In the genomic region with DNA sequence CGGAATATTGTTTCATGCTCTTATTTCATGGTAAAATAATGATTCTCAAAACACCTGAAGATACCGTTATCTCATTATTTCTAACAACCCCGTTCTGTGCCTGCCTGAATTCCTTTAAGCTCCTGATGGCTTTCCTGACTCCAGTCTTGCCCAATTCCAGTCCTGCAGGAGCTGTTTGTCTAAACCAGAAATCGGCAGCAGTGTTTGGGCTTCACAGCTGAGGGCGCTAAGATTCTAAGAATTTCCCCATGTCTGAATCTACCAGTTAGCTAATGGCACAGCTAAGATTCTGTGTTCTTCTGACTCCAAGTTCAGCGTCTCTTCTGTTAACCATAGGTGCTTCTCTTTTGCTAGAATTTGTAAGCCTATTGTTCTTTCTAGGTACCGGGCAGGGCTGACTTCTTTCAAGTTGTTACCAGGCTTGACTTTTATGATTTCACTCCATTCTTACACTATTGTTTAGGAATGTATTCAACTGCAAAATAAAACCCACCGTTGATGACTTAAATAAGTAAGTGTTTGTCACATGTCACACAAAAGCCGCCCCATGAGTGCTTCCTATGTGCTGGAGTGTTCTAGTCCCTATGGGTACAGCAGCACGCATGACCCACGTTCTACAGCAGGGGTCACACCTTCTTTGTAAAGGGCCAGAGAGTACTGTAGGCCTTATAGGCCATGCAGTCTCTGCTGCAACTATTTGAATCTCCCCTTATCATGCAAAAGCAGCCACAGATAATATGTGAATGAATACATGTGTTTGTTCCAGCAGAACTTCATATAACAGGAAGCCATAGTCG, we compare ENCODE assay signal across 1 cellular context.
TF ChIP-seq lines count a peak whose summit lies in the region.

No MANE protein-coding gene starts in this region.

TF ChIP-seq in HepG2, 621 proteins besides CTCF, POLR2A, EP300 and RAD21 (continued from another document):
- TF ChIP-seq, protein P1, sequence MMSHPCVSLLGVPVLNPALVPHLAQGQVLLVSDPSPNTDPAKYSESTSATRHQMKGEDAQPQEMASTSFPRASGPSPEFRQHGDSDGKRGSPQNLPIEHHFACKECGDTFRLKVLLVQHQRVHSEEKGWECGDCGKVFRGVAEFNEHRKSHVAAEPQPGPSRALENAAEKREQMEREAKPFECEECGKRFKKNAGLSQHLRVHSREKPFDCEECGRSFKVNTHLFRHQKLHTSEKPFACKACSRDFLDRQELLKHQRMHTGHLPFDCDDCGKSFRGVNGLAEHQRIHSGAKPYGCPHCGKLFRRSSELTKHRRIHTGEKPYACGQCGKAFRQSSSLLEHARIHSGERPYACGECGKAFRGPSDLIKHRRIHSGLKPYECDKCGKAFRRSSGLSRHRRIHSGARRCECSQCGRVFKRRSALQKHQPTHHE (CRISPR knock-in tag; IDR thresholded peaks at IDR 0.05; ENCODE audit: borderline replicate concordance): no peak
